1 cellular context compared by ENCODE assay signal in genomic region chr10:122018951-122019413, GRCh38.
TF ChIP-seq lines count a peak whose summit lies in the region.

No MANE protein-coding gene starts in this region.

TF ChIP-seq in GM23338, 12 proteins besides CTCF, POLR2A, EP300 and RAD21 (continued from another document):
- TF ChIP-seq ZNF462 (CRISPR knock-in tag; IDR thresholded peaks at IDR 0.05), result no peak
- no peak for TF ChIP-seq ZNF331 (CRISPR knock-in tag; IDR thresholded peaks at IDR 0.05; ENCODE audit: low read depth)
- TF ChIP-seq EZH2phosphoT487 (IDR thresholded peaks at IDR 0.05; ENCODE audit: unreplicated experiment), result no peak
- no peak for TF ChIP-seq POLR2AphosphoS5 (IDR thresholded peaks at IDR 0.05; ENCODE audit: low read depth)
- TF ChIP-seq CREB1 (CRISPR knock-in tag; IDR thresholded peaks at IDR 0.05; ENCODE audit: low read depth), result no peak
- no peak for TF ChIP-seq ETS1 (IDR thresholded peaks at IDR 0.05)
- no peak for TF ChIP-seq REST (IDR thresholded peaks at IDR 0.05; ENCODE audit: unreplicated experiment)
- TF ChIP-seq JUNB (IDR thresholded peaks at IDR 0.05; ENCODE audit: unreplicated experiment), result no peak
